10 cellular contexts compared by ENCODE assay signal in genomic region chr3:53109190-53109589, GRCh38. TPM values are rescaled to one million over a fixed set of nuclear protein-coding genes. Genes with fewer than 3 reads are reported as not detected.
DNase-seq lines count a peak whose midpoint lies in the region; ATAC-seq and TF ChIP-seq lines count a peak whose summit lies in the region.
"Had no signal": no experiment of that assay in that cellular context is flagged by ENCODE, and none has a peak within 500 bp of the region (broad histone marks: within the 10 kb centered on the region; RNA-seq: fewer than 3 reads in every experiment).

No MANE protein-coding gene starts in this region.

- DNase-seq in activated T-cell treated with anti-CD3 and anti-CD28 coated beads, Interleukin-2, amount 50 U/mL, for 24 hours, result no peak
- DNase-seq in activated T-cell treated with anti-CD3 and anti-CD28 coated beads, Interleukin-2, amount 50 U/mL, for 1 hour, result no peak
- DNase-seq in T-helper 2 cell treated with Interferon-gamma antibody and Interleukin-4, amounts not matched to agents 5 μg/mL and 100 μg/mL, for 36 hours (ENCODE audit: low spot score), result peak; percentile 72
- DNase-seq in A673 (ENCODE audit: low spot score), result no peak
- DNase-seq: NCI-H2081 treated with DMSO at 0.1 percent for 48 hours had no signal

- H3K9me3 ChIP-seq in A673 (ENCODE audit: low read depth, low read length, poor library complexity, severe bottlenecking), result no peaks in the 10 kb centered on the region

- no peaks in the 10 kb centered on the region for H3K4me1 ChIP-seq in A673 (ENCODE audit: insufficient read depth, low read length, poor library complexity, severe bottlenecking)

- peak overlapping the region; percentile 39 for H3K4me3 Mint-ChIP-seq in activated T-cell treated with anti-CD3 and anti-CD28 coated beads, Interleukin-2, amount 50 U/mL, for 24 hours
- peak overlapping the region; percentile 51 for H3K4me3 Mint-ChIP-seq in T-helper 2 cell treated with Interferon-gamma antibody and Interleukin-4, amounts not matched to agents 5 μg/mL and 100 μg/mL, for 36 hours
- H3K4me3 Mint-ChIP-seq in stimulated activated naive CD8-positive, alpha-beta T cell treated with anti-CD3 and anti-CD28 coated beads, Interleukin-15, Interleukin-2, amounts not matched to agents 100 ng/mL and 50 ng/mL, for 24 hours, result no peak overlapping the region
- H3K4me3 Mint-ChIP-seq in stimulated activated memory B cell treated with anti-CD40 and anti-IgM and Interleukin-4, amounts not matched to agents 10 μg/mL and 1 μg/mL and 100 μg/mL, for 72 hours, result no peak overlapping the region

- H3K36me3 ChIP-seq in A673 (ENCODE audit: insufficient read depth, low read length, poor library complexity, severe bottlenecking), result no peaks in the 10 kb centered on the region

- H3K36me3 Mint-ChIP-seq in activated T-cell treated with anti-CD3 and anti-CD28 coated beads, Interleukin-2, amount 50 U/mL, for 24 hours (ENCODE audit: low read depth), result peaks cover 81% of the 10 kb centered on the region
- peaks cover 36% of the 10 kb centered on the region for H3K36me3 Mint-ChIP-seq in T-helper 2 cell treated with Interferon-gamma antibody and Interleukin-4, amounts not matched to agents 5 μg/mL and 100 μg/mL, for 36 hours (ENCODE audit: low read depth)
- peaks cover 52% of the 10 kb centered on the region for H3K36me3 Mint-ChIP-seq in stimulated activated naive CD8-positive, alpha-beta T cell treated with anti-CD3 and anti-CD28 coated beads, Interleukin-15, Interleukin-2, amounts not matched to agents 100 ng/mL and 50 ng/mL, for 24 hours (ENCODE audit: low read depth)
- H3K36me3 Mint-ChIP-seq in stimulated activated memory B cell treated with anti-CD40 and anti-IgM and Interleukin-4, amounts not matched to agents 10 μg/mL and 1 μg/mL and 100 μg/mL, for 72 hours, result peaks cover 43% of the 10 kb centered on the region

- peak overlapping the region; percentile 90 for H3K27ac Mint-ChIP-seq in activated T-cell treated with anti-CD3 and anti-CD28 coated beads, Interleukin-2, amount 50 U/mL, for 24 hours
- H3K27ac Mint-ChIP-seq in T-helper 2 cell treated with Interferon-gamma antibody and Interleukin-4, amounts not matched to agents 5 μg/mL and 100 μg/mL, for 36 hours, result peak overlapping the region; percentile 95
- H3K27ac Mint-ChIP-seq in stimulated activated naive CD8-positive, alpha-beta T cell treated with anti-CD3 and anti-CD28 coated beads, Interleukin-15, Interleukin-2, amounts not matched to agents 100 ng/mL and 50 ng/mL, for 24 hours, result peak overlapping the region; percentile 60
- H3K27ac Mint-ChIP-seq in stimulated activated memory B cell treated with anti-CD40 and anti-IgM and Interleukin-4, amounts not matched to agents 10 μg/mL and 1 μg/mL and 100 μg/mL, for 72 hours, result no peak overlapping the region

- CTCF ChIA-PET in A673 (lab: Charles Lee), result no interaction called here

- intact Hi-C loops in A673 (cut with micrococcal nuclease; ENCODE audit: unreplicated experiment), result no loop called here

- H3K27me3 ChIP-seq in A673 (replicated peaks; ENCODE audit: insufficient read depth, low read depth, low read length, poor library complexity), result no peaks in the 10 kb centered on the region

- H3K9me3 Mint-ChIP-seq in activated T-cell treated with anti-CD3 and anti-CD28 coated beads, Interleukin-2, amount 50 U/mL, for 24 hours, result no peaks in the 10 kb centered on the region
- no peaks in the 10 kb centered on the region for H3K9me3 Mint-ChIP-seq in T-helper 2 cell treated with Interferon-gamma antibody and Interleukin-4, amounts not matched to agents 5 μg/mL and 100 μg/mL, for 36 hours
- H3K9me3 Mint-ChIP-seq in stimulated activated naive CD8-positive, alpha-beta T cell treated with anti-CD3 and anti-CD28 coated beads, Interleukin-15, Interleukin-2, amounts not matched to agents 100 ng/mL and 50 ng/mL, for 24 hours, result no peaks in the 10 kb centered on the region
- no peaks in the 10 kb centered on the region for H3K9me3 Mint-ChIP-seq in stimulated activated memory B cell treated with anti-CD40 and anti-IgM and Interleukin-4, amounts not matched to agents 10 μg/mL and 1 μg/mL and 100 μg/mL, for 72 hours

- POLR2A ChIA-PET in A673 (lab: Charles Lee; ENCODE audit: low non-redundant PET), result no interaction called here

- peak; percentile 69 for ATAC-seq in esophagus mucosa
- ATAC-seq in stimulated activated memory B cell treated with anti-CD40 and anti-IgM and Interleukin-4, amounts not matched to agents 10 μg/mL and 1 μg/mL and 100 μg/mL, for 72 hours, result no peak
- ATAC-seq in HG03139 (IDR thresholded peaks at IDR 0.05; ENCODE audit: unreplicated experiment), result no peak

- peaks cover 37% of the 10 kb centered on the region for H3K4me1 Mint-ChIP-seq in activated T-cell treated with anti-CD3 and anti-CD28 coated beads, Interleukin-2, amount 50 U/mL, for 24 hours (ENCODE audit: low read depth)
- peaks cover 36% of the 10 kb centered on the region for H3K4me1 Mint-ChIP-seq in T-helper 2 cell treated with Interferon-gamma antibody and Interleukin-4, amounts not matched to agents 5 μg/mL and 100 μg/mL, for 36 hours (ENCODE audit: low read depth)
- peaks cover 28% of the 10 kb centered on the region for H3K4me1 Mint-ChIP-seq in stimulated activated naive CD8-positive, alpha-beta T cell treated with anti-CD3 and anti-CD28 coated beads, Interleukin-15, Interleukin-2, amounts not matched to agents 100 ng/mL and 50 ng/mL, for 24 hours (ENCODE audit: low read depth)
- no peaks in the 10 kb centered on the region for H3K4me1 Mint-ChIP-seq in stimulated activated memory B cell treated with anti-CD40 and anti-IgM and Interleukin-4, amounts not matched to agents 10 μg/mL and 1 μg/mL and 100 μg/mL, for 72 hours

- BruUV-seq in A673 (replicated peaks; lab: Mats Ljungman, UMichigan), result no TSS peak

- no peaks in the 10 kb centered on the region for H3K27me3 Mint-ChIP-seq in activated T-cell treated with anti-CD3 and anti-CD28 coated beads, Interleukin-2, amount 50 U/mL, for 24 hours
- H3K27me3 Mint-ChIP-seq in T-helper 2 cell treated with Interferon-gamma antibody and Interleukin-4, amounts not matched to agents 5 μg/mL and 100 μg/mL, for 36 hours (ENCODE audit: low read depth), result no peaks in the 10 kb centered on the region
- H3K27me3 Mint-ChIP-seq in stimulated activated naive CD8-positive, alpha-beta T cell treated with anti-CD3 and anti-CD28 coated beads, Interleukin-15, Interleukin-2, amounts not matched to agents 100 ng/mL and 50 ng/mL, for 24 hours, result no peaks in the 10 kb centered on the region
- no peaks in the 10 kb centered on the region for H3K27me3 Mint-ChIP-seq in stimulated activated memory B cell treated with anti-CD40 and anti-IgM and Interleukin-4, amounts not matched to agents 10 μg/mL and 1 μg/mL and 100 μg/mL, for 72 hours

- no peak overlapping the region for H3K4me3 ChIP-seq in A673 (ENCODE audit: low read depth, low read length, poor library complexity, severe bottlenecking)
- H3K4me3 ChIP-seq: coronary artery had no signal

- TF ChIP-seq CTCF in A673 (conservative IDR thresholded peaks at IDR 0.05; ENCODE audit: low read depth, low read length), result no peak

- no peak overlapping the region for H3K27ac ChIP-seq in A673 (ENCODE audit: low read depth, low read length, poor library complexity, severe bottlenecking)
- H3K27ac ChIP-seq: coronary artery had no signal

RNA-seq across cellular contexts. Expression of gene RFT1, which starts 21.0 kb away (rescaled TPM):
- 15.8 TPM for total RNA-seq in esophagus mucosa
- 15.8 and 16.7 TPM in 2 replicates for total RNA-seq in A673 (2021)

RNA-seq across cellular contexts. Expression of gene PRKCD, which starts 51.8 kb away (rescaled TPM):
- total RNA-seq in esophagus mucosa (21.2 TPM), A673 (2021) (1.4 and 3.0 TPM in 2 replicates)

Comparison
In these comparisons a context has a peak if more than half of its experiments do, and no peak if none do; other contexts are left out.
1. H3K4me3 Mint-ChIP-seq: peak in activated T-cell treated with anti-CD3 and anti-CD28 coated beads, Interleukin-2, amount 50 U/mL, for 24 hours (single experiment) and T-helper 2 cell treated with Interferon-gamma antibody and Interleukin-4, amounts not matched to agents 5 μg/mL and 100 μg/mL, for 36 hours (single experiment); none in stimulated activated naive CD8-positive, alpha-beta T cell treated with anti-CD3 and anti-CD28 coated beads, Interleukin-15, Interleukin-2, amounts not matched to agents 100 ng/mL and 50 ng/mL, for 24 hours (single experiment) and stimulated activated memory B cell treated with anti-CD40 and anti-IgM and Interleukin-4, amounts not matched to agents 10 μg/mL and 1 μg/mL and 100 μg/mL, for 72 hours (single experiment).